In the genomic region with DNA sequence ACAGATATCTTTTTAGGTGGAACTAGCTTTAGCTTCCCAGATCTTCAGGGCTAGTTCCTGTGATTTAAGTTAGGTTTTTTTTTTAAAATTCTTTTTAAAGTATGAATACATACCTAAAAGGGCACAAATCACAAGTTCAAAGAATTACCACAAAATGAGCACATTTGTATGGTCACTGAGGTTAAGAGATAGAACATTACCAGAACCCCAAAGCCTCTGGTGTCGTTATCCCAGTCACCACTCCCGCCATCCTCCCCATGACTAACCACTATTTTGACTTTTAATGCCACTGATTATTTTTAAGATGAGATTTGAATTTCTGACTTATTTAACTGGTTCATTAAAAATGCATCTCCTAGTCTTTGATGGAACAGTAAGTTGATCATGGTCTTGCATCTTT, we compare ENCODE assay signal across 14 cellular contexts. TPM values are rescaled to one million over a fixed set of nuclear protein-coding genes. Genes with fewer than 3 reads are reported as not detected.
A peak's percentile ranks its signal among the peaks of the same experiment; 100 is the strongest.
DNase-seq lines count a peak whose midpoint lies in the region; ATAC-seq, FAIRE-seq and TF ChIP-seq lines count a peak whose summit lies in the region.
"Had no signal": no experiment of that assay in that cellular context is flagged by ENCODE, and none has a peak within 500 bp of the region (broad histone marks: within the 10 kb centered on the region; RNA-seq: fewer than 3 reads in every experiment).

No MANE protein-coding gene starts in this region.

- peaks cover 56% of the 10 kb centered on the region for H3K4me1 Mint-ChIP-seq in activated CD4-positive, alpha-beta memory T cell treated with anti-CD3 and anti-CD28 coated beads, Interleukin-2, amount 10 ng/mL, durations not matched to agents 7 days and 5 days
- peaks cover 49 to 58% of the 10 kb centered on the region in 2 donors for H3K4me1 Mint-ChIP-seq in immature natural killer cell
- peaks cover 35% of the 10 kb centered on the region for H3K4me1 Mint-ChIP-seq in stimulated activated naive CD8-positive, alpha-beta T cell treated with anti-CD3 and anti-CD28 coated beads, Interleukin-15, amount 100 ng/mL, for 72 hours

- H3K27ac Mint-ChIP-seq in activated CD4-positive, alpha-beta memory T cell treated with anti-CD3 and anti-CD28 coated beads, Interleukin-2, amount 10 ng/mL, durations not matched to agents 7 days and 5 days, result peak overlapping the region; percentile 71
- peak overlapping the region in 4 of 6 donors; percentile 8 to 97 (median 72) for H3K27ac Mint-ChIP-seq in immature natural killer cell
- peak overlapping the region in 1 of 2 donors; percentile 49 for H3K27ac Mint-ChIP-seq in stimulated activated naive CD8-positive, alpha-beta T cell treated with anti-CD3 and anti-CD28 coated beads, Interleukin-15, amount 100 ng/mL, for 72 hours

- no peak for TF ChIP-seq EP300 in HepG2 (IDR thresholded peaks at IDR 0.05; ENCODE audit: low read depth in 2 of 2, low read length in 2 of 2)
- no peak for TF ChIP-seq EP300 in HepG2 (CRISPR knock-in tag; IDR thresholded peaks at IDR 0.05; ENCODE audit: borderline replicate concordance)

- ATAC-seq in HepG2, result no peak
- ATAC-seq in right lobe of liver, result no peak
- ATAC-seq in stimulated activated naive CD8-positive, alpha-beta T cell treated with anti-CD3 and anti-CD28 coated beads, Interleukin-15, amount 100 ng/mL, for 72 hours, result peak; percentile 75

- TF ChIP-seq POLR2A in HepG2 (IDR thresholded peaks at IDR 0.05; ENCODE audit: insufficient read depth in 1 of 2, low read depth in 2 of 2, low read length in 2 of 2) (no peak), right lobe of liver (IDR thresholded peaks at IDR 0.05) (no peak)

- peak overlapping the region; percentile 99 for H3K4me3 Mint-ChIP-seq in activated CD4-positive, alpha-beta memory T cell treated with anti-CD3 and anti-CD28 coated beads, Interleukin-2, amount 10 ng/mL, durations not matched to agents 7 days and 5 days
- H3K4me3 Mint-ChIP-seq in immature natural killer cell, result peak overlapping the region in 3 of 5 donors; percentile 8 to 49 (median 34)
- peak overlapping the region; percentile 72 to 94 for H3K4me3 Mint-ChIP-seq in stimulated activated naive CD8-positive, alpha-beta T cell treated with anti-CD3 and anti-CD28 coated beads, Interleukin-15, amount 100 ng/mL, for 72 hours

- peaks cover 94% of the 10 kb centered on the region for H4K20me1 ChIP-seq in HepG2 (ENCODE audit: insufficient read depth, low read length)

- intact Hi-C loops in HepG2 (cut with micrococcal nuclease; ENCODE audit: unreplicated experiment) (no loop called here), right lobe of liver (cut with DNase I) (no loop called here)

- CTCF ChIA-PET in HepG2 (lab: Yijun Ruan, JAX; ENCODE audit: low intra/inter-chr PET ratio, low total read pairs), result no interaction called here
- CTCF ChIA-PET in activated CD4-positive, alpha-beta memory T cell treated with anti-CD3 and anti-CD28 coated beads, Interleukin-2, amount 10 ng/mL, durations not matched to agents 7 days and 5 days (lab: Charles Lee), result no interaction called here

- H2AFZ ChIP-seq in HepG2 (ENCODE audit: low read length), result no peak overlapping the region

- peaks cover 82% of the 10 kb centered on the region for H3K36me3 Mint-ChIP-seq in activated CD4-positive, alpha-beta memory T cell treated with anti-CD3 and anti-CD28 coated beads, Interleukin-2, amount 10 ng/mL, durations not matched to agents 7 days and 5 days (ENCODE audit: low read depth)
- peaks cover 0 to 5% (median 0%) of the 10 kb centered on the region in 3 donors for H3K36me3 Mint-ChIP-seq in immature natural killer cell

- no peak overlapping the region for H3K9ac ChIP-seq in HepG2 (ENCODE audit: insufficient read depth, low read depth, low read length)

- H3K4me1 ChIP-seq in HepG2 (ENCODE audit: insufficient read depth, low read length), result peaks cover 56% of the 10 kb centered on the region
- peaks cover 0 to 33% (median 7%) of the 10 kb centered on the region in 4 donors for H3K4me1 ChIP-seq in right lobe of liver
- H3K4me1 ChIP-seq: testis had no signal

- no peak for TF ChIP-seq RAD21 in HepG2 (CRISPR knock-in tag; IDR thresholded peaks at IDR 0.05)

- H3K79me2 ChIP-seq in HepG2 (ENCODE audit: insufficient read depth, low read length), result peaks cover 97% of the 10 kb centered on the region

- H3K4me3 ChIP-seq in HepG2 (replicated peaks in 1 of 3; ENCODE audit: insufficient read depth in 1 of 3, low read depth in 2 of 3, low read length in 3 of 3), result peak overlapping the region; percentile 10 to 80 (median 74); a peak in 4 of 6 replicates
- no peak overlapping the region for H3K4me3 ChIP-seq in right lobe of liver
- H3K4me3 ChIP-seq: left ventricle myocardium inferior, testis had no signal

- in situ Hi-C loops in HepG2 (cut with HindIII; ENCODE audit: extremely low pct_ligation_motif_present, low pct_unique_long_range_greater_than_20kb), result loop anchor here (25.0 kb wide), 1 partner anchor 197 kb away; the partner anchor contains the start of gene ATP7A

- DNase-seq in HepG2 (ENCODE audit: low spot score) (no peak), right lobe of liver (no peak), immature natural killer cell (peak in 1 of 3 donors; percentile 24), DMS79 (lab: John Stamatoyannopoulos, UW) (no peak), UCSD-AML1 (lab: John Stamatoyannopoulos, UW; ENCODE audit: unreplicated experiment) (no peak)
- no peak for DNase-seq in activated CD4-positive, alpha-beta memory T cell treated with anti-CD3 and anti-CD28 coated beads, Interleukin-2, amount 10 ng/mL, durations not matched to agents 7 days and 5 days
- DNase-seq in stimulated activated naive CD8-positive, alpha-beta T cell treated with anti-CD3 and anti-CD28 coated beads, Interleukin-15, amount 100 ng/mL, for 72 hours, result no peak
- no peak for DNase-seq in activated CD8-positive, alpha-beta memory T cell treated with anti-CD3 and anti-CD28 coated beads, Interleukin-2, amount 50 U/mL, for 4 hours
- DNase-seq: activated gamma-delta T cell treated with Interleukin-2 at 50 U/mL for 16 hours; DMS153; KG1; left ventricle myocardium inferior; NK-92 treated with Interleukin-12 subunit alpha and Interleukin-12 subunit beta, amount 100 ng/mL, for 24 hours; testis had no signal

- no peak for FAIRE-seq in HepG2 (lab: Jason Lieb, UNC)

- TF ChIP-seq CTCF in HepG2 (CRISPR knock-in tag; IDR thresholded peaks at IDR 0.05) (no peak), right lobe of liver (IDR thresholded peaks at IDR 0.05) (no peak)

- H3K9me3 Mint-ChIP-seq in activated CD4-positive, alpha-beta memory T cell treated with anti-CD3 and anti-CD28 coated beads, Interleukin-2, amount 10 ng/mL, durations not matched to agents 7 days and 5 days, result no peaks in the 10 kb centered on the region
- no peaks in the 10 kb centered on the region for H3K9me3 Mint-ChIP-seq in immature natural killer cell
- no peaks in the 10 kb centered on the region for H3K9me3 Mint-ChIP-seq in stimulated activated naive CD8-positive, alpha-beta T cell treated with anti-CD3 and anti-CD28 coated beads, Interleukin-15, amount 100 ng/mL, for 72 hours

- POLR2A ChIA-PET in HepG2 (lab: Yijun Ruan, JAX), result no interaction called here
- POLR2A ChIA-PET in activated CD4-positive, alpha-beta memory T cell treated with anti-CD3 and anti-CD28 coated beads, Interleukin-2, amount 10 ng/mL, durations not matched to agents 7 days and 5 days (lab: Charles Lee), result no interaction called here

- H3K4me2 ChIP-seq in HepG2 (ENCODE audit: low read depth, low read length), result peak overlapping the region; percentile 74; the same call in 1 of the 2 replicates

- H3K27me3 ChIP-seq in HepG2 (ENCODE audit: control insufficient read depth in 1 of 2, insufficient read depth in 2 of 2, low read length in 2 of 2) (no peaks in the 10 kb centered on the region; a peak in 1 of 5 replicates), right lobe of liver (no peaks in the 10 kb centered on the region)
- H3K27me3 ChIP-seq: testis had no signal

- WGBS in HepG2 (ENCODE audit: low lambda C conversion rate), result 79% methylated on average over 2 of the region's 2 CpGs
- WGBS in right lobe of liver (ENCODE audit: insufficient coverage, low coverage, low lambda C conversion rate, missing lambda C conversion rate), result 68% methylated on average over 2 of the region's 2 CpGs

- no peaks in the 10 kb centered on the region for H3K9me3 ChIP-seq in HepG2 (ENCODE audit: low read length)
- H3K9me3 ChIP-seq in right lobe of liver, result no peaks in the 10 kb centered on the region
- H3K9me3 ChIP-seq: left ventricle myocardium inferior, testis had no signal

- H3K27ac ChIP-seq in HepG2 (ENCODE audit: extremely low read length, insufficient read depth, low read length) (no peak overlapping the region), right lobe of liver (no peak overlapping the region)
- H3K27ac ChIP-seq: left ventricle myocardium inferior, testis had no signal

- no peaks in the 10 kb centered on the region for H3K27me3 Mint-ChIP-seq in activated CD4-positive, alpha-beta memory T cell treated with anti-CD3 and anti-CD28 coated beads, Interleukin-2, amount 10 ng/mL, durations not matched to agents 7 days and 5 days
- peaks cover 2 to 5% (median 4%) of the 10 kb centered on the region in 3 donors for H3K27me3 Mint-ChIP-seq in immature natural killer cell (ENCODE audit: low read depth in 3 of 3)
- no peaks in the 10 kb centered on the region for H3K27me3 Mint-ChIP-seq in stimulated activated naive CD8-positive, alpha-beta T cell treated with anti-CD3 and anti-CD28 coated beads, Interleukin-15, amount 100 ng/mL, for 72 hours

- H3K36me3 ChIP-seq in HepG2 (replicated peaks in 1 of 2; ENCODE audit: control insufficient read depth in 1 of 2, insufficient read depth in 2 of 2, low read length in 2 of 2) (peaks cover 0 to 10% of the 10 kb centered on the region in 2 experiments; a peak in 4 of 5 replicates), right lobe of liver (peaks cover 0 to 9% (median 3%) of the 10 kb centered on the region in 4 donors)

- BruUV-seq in HepG2 (replicated peaks; lab: Mats Ljungman, UMichigan), result no TSS peak

RNA-seq across cellular contexts. Expression of gene PGK1, which starts 5.4 kb away (rescaled TPM):
- total RNA-seq in HepG2 (2016; rRNA removed; fragmentation: Illumina TruSeq; extraction: Trizol) (325 and 530 TPM in 2 replicates), right lobe of liver (100 to 1,000 TPM; 144 to 333 (median 184) TPM)
- total RNA-seq in HepG2 (2016; cell fraction: cytosol; rRNA removed; fragmentation: Illumina TruSeq; extraction: Trizol; ENCODE audit: low read depth), result 13.3 and 14.1 TPM in 2 replicates
- 320 and 521 TPM in 2 replicates for total RNA-seq in HepG2 (2016; cell fraction: insoluble cytoplasmic fraction; rRNA removed; fragmentation: Illumina TruSeq; extraction: Trizol)
- total RNA-seq in HepG2 (2016; cell fraction: membrane; rRNA removed; fragmentation: Illumina TruSeq; extraction: Trizol), result 33.6 and 34.6 TPM in 2 replicates
- total RNA-seq in HepG2 (2016; cell fraction: nucleus; rRNA removed; fragmentation: Illumina TruSeq; extraction: Trizol), result 136 and 146 TPM in 2 replicates
- polyA plus RNA-seq in HepG2 (2011; rRNA removed) (902 and 1,274 TPM in 2 replicates), immature natural killer cell (100 to 1,000 TPM; 383 to 645 (median 581) TPM)
- 752 and 913 TPM in 2 replicates for polyA plus RNA-seq in HepG2 (2011; cell fraction: cytosol; rRNA removed)
- polyA plus RNA-seq in HepG2 (2011; cell fraction: nucleus; rRNA removed), result 269 and 326 TPM in 2 replicates
- 730 and 1,051 TPM in 2 replicates for polyA plus RNA-seq in HepG2 (2012)
- polyA plus RNA-seq in HepG2 (2016; cell fraction: cytosol; fragmentation: Illumina TruSeq; extraction: Trizol; ENCODE audit: low read depth), result 14.8 and 15.2 TPM in 2 replicates
- 442 TPM in 2 replicates for polyA plus RNA-seq in HepG2 (2016; cell fraction: insoluble cytoplasmic fraction; fragmentation: Illumina TruSeq; extraction: Trizol; ENCODE audit: low read depth)
- polyA plus RNA-seq in HepG2 (2016; cell fraction: membrane; fragmentation: Illumina TruSeq; extraction: Trizol; ENCODE audit: low read depth), result 26.4 and 26.9 TPM in 2 replicates
- 142 and 152 TPM in 2 replicates for polyA plus RNA-seq in HepG2 (2016; cell fraction: nucleus; fragmentation: Illumina TruSeq; extraction: Trizol; ENCODE audit: insufficient read depth, low read depth)
- 641 and 757 TPM in 2 replicates for polyA minus RNA-seq in HepG2 (2011; rRNA and poly(A)+ RNA removed; ENCODE audit: low replicate concordance)
- 413 and 420 TPM in 2 replicates for polyA minus RNA-seq in HepG2 (2011; cell fraction: cytosol; rRNA and poly(A)+ RNA removed)
- polyA minus RNA-seq in HepG2 (2011; cell fraction: nucleus; rRNA and poly(A)+ RNA removed), result 283 and 304 TPM in 2 replicates
- total RNA-seq in activated CD4-positive, alpha-beta memory T cell treated with anti-CD3 and anti-CD28 coated beads, Interleukin-2, amount 10 ng/mL, durations not matched to agents 7 days and 5 days, result 1,000 to 10,000 TPM; 1,048 to 1,050 TPM

RNA-seq across cellular contexts. Expression of gene TAF9B, which starts 30.0 kb away (rescaled TPM):
- total RNA-seq in HepG2 (2016; rRNA removed; fragmentation: Illumina TruSeq; extraction: Trizol) (15.2 and 25.1 TPM in 2 replicates), right lobe of liver (1 to 10 TPM; 3.3 to 9.6 (median 6.1) TPM)
- total RNA-seq in HepG2 (2016; cell fraction: cytosol; rRNA removed; fragmentation: Illumina TruSeq; extraction: Trizol; ENCODE audit: low read depth), result 2.0 and 2.2 TPM in 2 replicates
- total RNA-seq in HepG2 (2016; cell fraction: insoluble cytoplasmic fraction; rRNA removed; fragmentation: Illumina TruSeq; extraction: Trizol), result 15.4 and 26.1 TPM in 2 replicates
- 8.9 and 10.4 TPM in 2 replicates for total RNA-seq in HepG2 (2016; cell fraction: membrane; rRNA removed; fragmentation: Illumina TruSeq; extraction: Trizol)
- total RNA-seq in HepG2 (2016; cell fraction: nucleus; rRNA removed; fragmentation: Illumina TruSeq; extraction: Trizol), result 8.0 and 9.0 TPM in 2 replicates
- polyA plus RNA-seq in HepG2 (2011; rRNA removed) (5.3 and 10.8 TPM in 2 replicates), immature natural killer cell (10 to 100 TPM; 15.4 to 27.2 (median 16.1) TPM)
- 5.0 and 5.9 TPM in 2 replicates for polyA plus RNA-seq in HepG2 (2011; cell fraction: cytosol; rRNA removed)
- polyA plus RNA-seq in HepG2 (2011; cell fraction: nucleus; rRNA removed), result 1.5 and 1.8 TPM in 2 replicates
- polyA plus RNA-seq in HepG2 (2012), result 8.5 and 12.2 TPM in 2 replicates
- 2.8 and 3.0 TPM in 2 replicates for polyA plus RNA-seq in HepG2 (2016; cell fraction: cytosol; fragmentation: Illumina TruSeq; extraction: Trizol; ENCODE audit: low read depth)
- 36.6 and 41.8 TPM in 2 replicates for polyA plus RNA-seq in HepG2 (2016; cell fraction: insoluble cytoplasmic fraction; fragmentation: Illumina TruSeq; extraction: Trizol; ENCODE audit: low read depth)
- 10.7 and 11.1 TPM in 2 replicates for polyA plus RNA-seq in HepG2 (2016; cell fraction: membrane; fragmentation: Illumina TruSeq; extraction: Trizol; ENCODE audit: low read depth)
- polyA plus RNA-seq in HepG2 (2016; cell fraction: nucleus; fragmentation: Illumina TruSeq; extraction: Trizol; ENCODE audit: insufficient read depth, low read depth), result 10.7 and 12.0 TPM in 2 replicates
- polyA minus RNA-seq in HepG2 (2011; rRNA and poly(A)+ RNA removed; ENCODE audit: low replicate concordance), result 4.4 and 25.9 TPM in 2 replicates
- polyA minus RNA-seq in HepG2 (2011; cell fraction: cytosol; rRNA and poly(A)+ RNA removed), result 5.2 and 6.2 TPM in 2 replicates
- 4.0 and 4.7 TPM in 2 replicates for polyA minus RNA-seq in HepG2 (2011; cell fraction: nucleus; rRNA and poly(A)+ RNA removed)
- total RNA-seq in activated CD4-positive, alpha-beta memory T cell treated with anti-CD3 and anti-CD28 coated beads, Interleukin-2, amount 10 ng/mL, durations not matched to agents 7 days and 5 days, result 10 to 100 TPM; 18.0 to 18.8 TPM

Comparison
In these comparisons a context has a peak if more than half of its experiments do, and no peak if none do; other contexts are left out.
1. H3K4me3 ChIP-seq: peak in HepG2 (3 of 3); none in right lobe of liver (0 of 3).
2. H3K4me3 Mint-ChIP-seq: peak in every context shown above with its lines; median percentile 99 in activated CD4-positive, alpha-beta memory T cell treated with anti-CD3 and anti-CD28 coated beads, Interleukin-2, amount 10 ng/mL, durations not matched to agents 7 days and 5 days; 83 in stimulated activated naive CD8-positive, alpha-beta T cell treated with anti-CD3 and anti-CD28 coated beads, Interleukin-15, amount 100 ng/mL, for 72 hours; 34 in immature natural killer cell.